ENCODE assay signal across 22 cellular contexts in genomic region chr18:75252136-75252535, GRCh38. TPM values are rescaled to one million over a fixed set of nuclear protein-coding genes. Genes with fewer than 3 reads are reported as not detected.
DNase-seq lines count a peak whose midpoint lies in the region; ATAC-seq and TF ChIP-seq lines count a peak whose summit lies in the region.
"Had no signal": no experiment of that assay in that cellular context is flagged by ENCODE, and none has a peak within 500 bp of the region (broad histone marks: within the 10 kb centered on the region; RNA-seq: fewer than 3 reads in every experiment).

No MANE protein-coding gene starts in this region.

- H3K4me2 ChIP-seq in smooth muscle cell, result no peak overlapping the region

- H3K27ac ChIP-seq in ACC112 (ENCODE audit: low read depth, low read length) (no peak overlapping the region), smooth muscle cell (ENCODE audit: low read depth) (peak overlapping the region; percentile 15)
- H3K27ac ChIP-seq: SJCRH30 had no signal

- H3K36me3 Mint-ChIP-seq in HFFc6 (ENCODE audit: low read depth), result no peaks in the 10 kb centered on the region
- H3K36me3 Mint-ChIP-seq: CD14-positive monocyte had no signal

- no peaks in the 10 kb centered on the region for H3K27me3 ChIP-seq in ACC112 (ENCODE audit: insufficient read depth, low read length)
- no peaks in the 10 kb centered on the region for H3K27me3 ChIP-seq in smooth muscle cell (ENCODE audit: low read depth)
- no peaks in the 10 kb centered on the region for H3K27me3 ChIP-seq in MG63
- H3K27me3 ChIP-seq: SJCRH30 had no signal

- WGBS in smooth muscle cell (ENCODE audit: low lambda C conversion rate), result 86% methylated on average over 2 of the region's 2 CpGs

- peaks cover 1% of the 10 kb centered on the region; the same call in 1 of the 2 replicates for H3K27me3 Mint-ChIP-seq in HFFc6 (ENCODE audit: insufficient read depth)
- H3K27me3 Mint-ChIP-seq: B cell, IgD-negative memory B cell had no signal

- H3K79me2 ChIP-seq in ACC112 (ENCODE audit: control insufficient read depth, insufficient read depth, low read length, unreplicated experiment), result peaks cover 33% of the 10 kb centered on the region
- H3K79me2 ChIP-seq in smooth muscle cell (ENCODE audit: low read depth), result peaks cover 100% of the 10 kb centered on the region

- H3K4me1 ChIP-seq in ACC112 (ENCODE audit: control insufficient read depth, insufficient read depth, low read length, unreplicated experiment) (peaks cover 42% of the 10 kb centered on the region), smooth muscle cell (ENCODE audit: low read depth) (no peaks in the 10 kb centered on the region)
- H3K4me1 ChIP-seq: SJCRH30 had no signal

- ATAC-seq in HG03442 (IDR thresholded peaks at IDR 0.05; ENCODE audit: unreplicated experiment), result no peak
- ATAC-seq in GM19351 (IDR thresholded peaks at IDR 0.05; ENCODE audit: unreplicated experiment), result no peak
- ATAC-seq: GM12878 had no signal

- H2AFZ ChIP-seq in ACC112 (ENCODE audit: low read length, unreplicated experiment) (peak overlapping the region; percentile 74), smooth muscle cell (ENCODE audit: low read depth) (no peak overlapping the region)

- H3K9me3 ChIP-seq in smooth muscle cell (replicated peaks; ENCODE audit: low read depth) (no peaks in the 10 kb centered on the region), MG63 (no peaks in the 10 kb centered on the region)
- H3K9me3 ChIP-seq: SJCRH30 had no signal

- peaks cover 83% of the 10 kb centered on the region for H4K20me1 ChIP-seq in smooth muscle cell (ENCODE audit: low read depth)

- H3K36me3 ChIP-seq in ACC112 (ENCODE audit: insufficient read depth, low read length) (no peaks in the 10 kb centered on the region), smooth muscle cell (ENCODE audit: low read depth) (no peaks in the 10 kb centered on the region), MG63 (no peaks in the 10 kb centered on the region)
- H3K36me3 ChIP-seq: SJCRH30 had no signal

- peaks cover 82% of the 10 kb centered on the region for H3K4me1 Mint-ChIP-seq in HFFc6 (ENCODE audit: low read depth)

- H3K27ac Mint-ChIP-seq in HFFc6, result peak overlapping the region; percentile 10
- H3K27ac Mint-ChIP-seq: B cell had no signal

- no peaks in the 10 kb centered on the region for H3F3A ChIP-seq in smooth muscle cell (ENCODE audit: low read depth)

- peak overlapping the region; percentile 60 for H3K4me3 ChIP-seq in ACC112 (ENCODE audit: low read depth, low read length)
- no peak overlapping the region for H3K4me3 ChIP-seq in smooth muscle cell
- H3K4me3 ChIP-seq in MG63, result no peak overlapping the region
- H3K4me3 ChIP-seq: GM12878, SJCRH30 had no signal

- no peak for TF ChIP-seq CTCF in HFFc6 (IDR thresholded peaks at IDR 0.05)
- TF ChIP-seq CTCF in smooth muscle cell (IDR thresholded peaks at IDR 0.05; ENCODE audit: borderline replicate concordance, insufficient read depth, poor library complexity, severe bottlenecking), result no peak

- H3K9ac ChIP-seq in smooth muscle cell (ENCODE audit: low read depth), result no peak overlapping the region

- H3K9me3 Mint-ChIP-seq in HFFc6, result no peaks in the 10 kb centered on the region
- H3K9me3 Mint-ChIP-seq: IgD-negative memory B cell had no signal

- H3K4me3 Mint-ChIP-seq in HFFc6, result peak overlapping the region; percentile 35; the same call in 1 of the 2 replicates
- H3K4me3 Mint-ChIP-seq: B cell, CD14-positive monocyte, IgD-negative memory B cell had no signal

- DNase-seq in HFFc6 (no peak), fibroblast of peridontal ligament (ENCODE audit: extremely low read depth) (peak; percentile 36), smooth muscle cell (lab: John Stamatoyannopoulos, UW; ENCODE audit: unreplicated experiment) (no peak), MG63 (no peak)
- DNase-seq: 8988T, GOT3, HCEC 1CT, Karpas-422, NCI-H1048, NCI-H1417 treated with DMSO at 0.1 percent for 48 hours, NCI-H187, NCI-H446, NCI-H526 treated with DMSO at 0.1 percent for 48 hours, OCI-M1, SJCRH30 had no signal

RNA-seq across cellular contexts. Expression of gene TSHZ1, which starts 41.5 kb away (rescaled TPM):
- 10 to 100 TPM; 18.6 to 25.0 (median 23.3) TPM for total RNA-seq in HFFc6 (2021; fragmentation: NEBNext Ultra II Directional; extraction: Animal tissue kit (Norgen Biotek cat#: 25700))
- total RNA-seq in smooth muscle cell, result 25.1 and 26.1 TPM in 2 replicates
- polyA plus RNA-seq in smooth muscle cell, result 20.7 and 21.3 TPM in 2 replicates
- 4.4 and 4.5 TPM in 2 replicates for total RNA-seq in MG63 (2014; rRNA removed; shearing (Covaris generic); ENCODE audit: low replicate concordance)

RNA-seq across cellular contexts. Expression of gene PTGR3, which starts 43.2 kb away (rescaled TPM):
- 10 to 100 TPM; 37.9 to 47.5 (median 41.8) TPM for total RNA-seq in HFFc6 (2021; fragmentation: NEBNext Ultra II Directional; extraction: Animal tissue kit (Norgen Biotek cat#: 25700))
- total RNA-seq in smooth muscle cell, result 32.9 and 35.0 TPM in 2 replicates
- polyA plus RNA-seq in smooth muscle cell, result 29.6 and 29.7 TPM in 2 replicates
- 8.0 and 21.6 TPM in 2 replicates for total RNA-seq in MG63 (2014; rRNA removed; shearing (Covaris generic); ENCODE audit: low replicate concordance)
